Comparison of ENCODE assay signal across 30 cellular contexts in genomic region chr7:43099750-43100149, GRCh38. TPM values are rescaled to one million over a fixed set of nuclear protein-coding genes. Genes with fewer than 3 reads are reported as not detected.
"Had no signal": no experiment of that assay in that cellular context is flagged by ENCODE, and none has a peak within 500 bp of the region (broad histone marks: within the 10 kb centered on the region; RNA-seq: fewer than 3 reads in every experiment).

No MANE protein-coding gene starts in this region.

- H3K9me3 ChIP-seq: left lung, lower lobe of right lung, ovary, suprapubic skin, thoracic aorta, tibial artery, upper lobe of right lung had no signal

- H3K4me1 ChIP-seq: left lung, lower lobe of right lung, suprapubic skin, tibial artery, upper lobe of right lung had no signal

- H3K27me3 Mint-ChIP-seq: progenitor cell of endocrine pancreas had no signal

- H3K27ac ChIP-seq: left lung, lower lobe of right lung, ovary, skin epidermis, suprapubic skin, thoracic aorta, tibial artery, upper lobe of right lung had no signal

- H3K36me3 ChIP-seq: left lung, lower lobe of right lung, ovary, suprapubic skin, thoracic aorta, tibial artery, upper lobe of right lung had no signal

- H3K4me3 ChIP-seq: left lung, lower lobe of right lung, ovary, skin epidermis, suprapubic skin, thoracic aorta, tibial artery, upper lobe of right lung had no signal

- H3K9me3 Mint-ChIP-seq: nephron; stimulated activated effector memory CD8-positive, alpha-beta T cell treated with anti-CD3 and anti-CD28 coated beads, Interleukin-12 subunit alpha, Interleukin-12 subunit beta, amount 100 ng/mL, for 72 hours had no signal

- H3K4me1 Mint-ChIP-seq: immature natural killer cell; naive thymus-derived CD8-positive, alpha-beta T cell; nephron; neural crest cell; stimulated activated effector memory CD8-positive, alpha-beta T cell treated with anti-CD3 and anti-CD28 coated beads, Interleukin-12 subunit alpha, Interleukin-12 subunit beta, amount 100 ng/mL, for 72 hours had no signal

- H3K27ac Mint-ChIP-seq: immature natural killer cell; naive thymus-derived CD8-positive, alpha-beta T cell; nephron; progenitor cell of endocrine pancreas; stimulated activated effector memory CD8-positive, alpha-beta T cell treated with anti-CD3 and anti-CD28 coated beads, Interleukin-12 subunit alpha, Interleukin-12 subunit beta, amount 100 ng/mL, for 72 hours; stimulated activated naive CD8-positive, alpha-beta T cell treated with anti-CD3 and anti-CD28 coated beads, Interleukin-15, Interleukin-2, amounts not matched to agents 100 ng/mL and 50 ng/mL, for 24 hours had no signal

- H3K36me3 Mint-ChIP-seq: immature natural killer cell; naive thymus-derived CD8-positive, alpha-beta T cell; stimulated activated effector memory CD8-positive, alpha-beta T cell treated with anti-CD3 and anti-CD28 coated beads, Interleukin-12 subunit alpha, Interleukin-12 subunit beta, amount 100 ng/mL, for 72 hours had no signal

- H3K27me3 ChIP-seq: left lung, ovary, tibial artery, upper lobe of right lung had no signal

- H3K4me3 Mint-ChIP-seq: immature natural killer cell; nephron; neural crest cell; stimulated activated effector memory CD8-positive, alpha-beta T cell treated with anti-CD3 and anti-CD28 coated beads, Interleukin-12 subunit alpha, Interleukin-12 subunit beta, amount 100 ng/mL, for 72 hours; stimulated activated naive CD8-positive, alpha-beta T cell treated with anti-CD3 and anti-CD28 coated beads, Interleukin-15, Interleukin-2, amounts not matched to agents 100 ng/mL and 50 ng/mL, for 24 hours had no signal

- ATAC-seq: left colon; left lung; lower lobe of right lung; naive thymus-derived CD8-positive, alpha-beta T cell; right cardiac atrium; sciatic nerve; stimulated activated effector memory CD8-positive, alpha-beta T cell treated with anti-CD3 and anti-CD28 coated beads, Interleukin-12 subunit alpha, Interleukin-12 subunit beta, amount 100 ng/mL, for 72 hours; upper lobe of right lung had no signal

- DNase-seq: hypothalamus; immature natural killer cell; kidney; left colon; left lung; lower lobe of right lung; mammary epithelial cell; mesenchymal stem cell; naive thymus-derived CD8-positive, alpha-beta T cell; ovary; retina; right cardiac atrium; stimulated activated CD4-positive, alpha-beta T cell treated with anti-CD3 and anti-CD28 coated beads, Interleukin-12 subunit alpha, Interleukin-12 subunit beta, amount 100 ng/mL, for 4 hours; stimulated activated CD4-positive, alpha-beta T cell treated with anti-CD3 and anti-CD28 coated beads, Interleukin-15, amount 100 ng/mL, for 24 hours; stimulated activated CD4-positive, alpha-beta T cell treated with anti-CD3 and anti-CD28 coated beads, Interleukin-2, amount 100 ng/mL, for 24 hours; stimulated activated CD4-positive, alpha-beta T cell treated with anti-CD3 and anti-CD28 coated beads, Interleukin-4, amount 100 ng/mL, for 1 hour; stimulated activated naive CD4-positive, alpha-beta T cell; tibial artery; trophoblast cell; upper lobe of right lung had no signal

RNA-seq across cellular contexts. Expression of gene HECW1, which starts 12.7 kb away (rescaled TPM):
- total RNA-seq: mammary epithelial cell; naive thymus-derived CD8-positive, alpha-beta T cell; pulmonary artery endothelial cell; right cardiac atrium had no signal
